ENCODE assay signal across 33 cellular contexts in the genomic region with DNA sequence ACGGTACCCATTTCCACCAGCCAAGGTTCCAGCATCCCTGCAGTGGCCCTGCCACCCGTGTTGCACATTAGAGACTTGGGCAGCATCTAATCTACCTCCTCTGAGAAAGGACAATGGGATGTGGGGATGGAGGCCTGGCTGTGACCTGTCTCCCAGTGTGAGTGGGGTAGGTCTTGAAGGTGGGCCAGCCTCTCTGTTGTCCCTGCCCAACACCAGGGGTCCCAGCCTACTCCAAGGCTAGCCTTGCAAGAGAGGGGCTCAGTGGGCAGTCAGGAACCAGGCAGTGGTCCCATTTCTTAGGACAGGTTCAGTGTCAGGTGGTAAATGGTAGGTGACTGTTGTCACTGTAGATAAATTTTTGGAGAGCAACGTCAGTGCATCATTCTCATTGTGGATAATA.
"Had no signal": no experiment of that assay in that cellular context is flagged by ENCODE, and none has a peak within 500 bp of the region (broad histone marks: within the 10 kb centered on the region; RNA-seq: fewer than 3 reads in every experiment).

No MANE protein-coding gene starts in this region.

- DNase-seq: Karpas-422, Kasumi-1, MG63, MM.1S, MV-4-11, NCI-H1048, NCI-H1092, NCI-H1092 treated with DMSO at 0.1 percent for 48 hours, NCI-H1105, NCI-H1105 treated with DMSO at 0.1 percent for 48 hours, NCI-H1417, NCI-H1417 treated with DMSO at 0.1 percent for 48 hours, NCI-H1436, NCI-H1436 treated with DMSO at 0.1 percent for 48 hours, NCI-H146, NCI-H1694, NCI-H1694 treated with DMSO at 0.1 percent for 48 hours, NCI-H187, NCI-H187 treated with DMSO at 0.1 percent for 48 hours, NCI-H1930, NCI-H2029, NCI-H2029 treated with DMSO at 0.1 percent for 48 hours, NCI-H2081, NCI-H2081 treated with DMSO at 0.1 percent for 48 hours, NCI-H2107, NCI-H2171, NCI-H2171 treated with DMSO at 0.1 percent for 48 hours, NCI-H2227 treated with DMSO at 0.1 percent for 48 hours, NCI-H226, NCI-H345, NCI-H446, NCI-H446 treated with DMSO at 0.1 percent for 48 hours, NCI-H510A had no signal
